In the genomic region with DNA sequence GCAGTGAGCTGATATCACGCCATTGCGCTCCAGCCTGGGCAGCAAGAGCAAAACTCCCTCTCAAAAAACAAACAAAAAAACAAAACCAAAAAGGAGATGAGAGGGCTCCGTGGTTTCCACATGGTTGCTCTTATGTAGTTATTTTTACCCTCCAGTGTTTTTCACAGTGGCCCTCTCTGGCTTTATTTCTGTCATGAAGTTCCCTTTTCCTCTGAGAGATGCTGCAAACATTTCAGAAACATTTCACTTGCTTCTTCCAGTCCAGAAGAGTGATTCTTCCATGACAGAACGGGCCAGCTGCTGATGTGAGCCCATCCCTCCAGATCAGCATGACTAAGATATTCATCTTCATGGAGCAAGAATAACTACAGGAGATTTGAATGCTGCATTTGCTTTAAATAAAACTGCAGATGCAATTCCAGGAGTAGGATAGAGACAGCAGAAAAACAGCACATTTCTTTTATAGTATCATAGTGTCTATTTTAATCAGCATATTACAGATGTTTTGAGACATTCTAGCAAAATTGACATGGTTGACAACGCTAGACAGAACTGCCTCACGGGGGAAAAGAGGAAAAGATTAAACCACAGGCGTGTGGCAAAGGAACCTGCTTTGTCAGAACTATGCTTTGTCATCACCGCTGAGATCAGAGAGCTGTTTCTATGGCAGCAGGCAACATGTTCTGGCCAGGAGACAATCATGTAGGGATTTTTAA, we compare ENCODE assay signal across 9 cellular contexts. TPM values are rescaled to one million over a fixed set of nuclear protein-coding genes. Genes with fewer than 3 reads are reported as not detected.
A peak's percentile ranks its signal among the peaks of the same experiment; 100 is the strongest.
DNase-seq lines count a peak whose midpoint lies in the region; ATAC-seq, FAIRE-seq and TF ChIP-seq lines count a peak whose summit lies in the region.
"Had no signal": no experiment of that assay in that cellular context is flagged by ENCODE, and none has a peak within 500 bp of the region (broad histone marks: within the 10 kb centered on the region; RNA-seq: fewer than 3 reads in every experiment).

No MANE protein-coding gene starts in this region.

- no peaks in the 10 kb centered on the region for H3K9me3 Mint-ChIP-seq in activated CD8-positive, alpha-beta memory T cell treated with anti-CD3 and anti-CD28 coated beads, Interleukin-2, amount 10 ng/mL, durations not matched to agents 7 days and 5 days (ENCODE audit: low read depth)

- peak; percentile 73 for ATAC-seq in activated CD8-positive, alpha-beta memory T cell treated with anti-CD3 and anti-CD28 coated beads, Interleukin-2, amount 10 ng/mL, durations not matched to agents 7 days and 5 days
- ATAC-seq in GM21737 (IDR thresholded peaks at IDR 0.05; ENCODE audit: unreplicated experiment) (peak; percentile 75), foreskin keratinocyte (peak; percentile 95)

- FAIRE-seq in urothelium cell line (lab: Jason Lieb, UNC) = no peak
- FAIRE-seq: G401.6 had no signal

- no peaks in the 10 kb centered on the region for H3K36me3 ChIP-seq in KMS-11 (ENCODE audit: insufficient read depth)

- peak; percentile 43 for DNase-seq in activated CD8-positive, alpha-beta memory T cell treated with anti-CD3 and anti-CD28 coated beads, Interleukin-2, amount 10 ng/mL, durations not matched to agents 7 days and 5 days
- DNase-seq in activated CD8-positive, alpha-beta memory T cell treated with anti-CD3 and anti-CD28 coated beads for 24 hours = no peak
- peak; percentile 69 for DNase-seq in SKM-1 (lab: John Stamatoyannopoulos, UW; ENCODE audit: unreplicated experiment)
- DNase-seq in foreskin keratinocyte = peak; percentile 64 to 84
- peak; percentile 51 for DNase-seq in urothelium cell line (ENCODE audit: low spot score)
- no peak for DNase-seq in NCI-H524 (lab: John Stamatoyannopoulos, UW)

- H3K27ac ChIP-seq in KMS-11 = peak overlapping the region; percentile 93
- no peak overlapping the region for H3K27ac ChIP-seq in foreskin keratinocyte

- H3K27ac Mint-ChIP-seq in activated CD8-positive, alpha-beta memory T cell treated with anti-CD3 and anti-CD28 coated beads, Interleukin-2, amount 10 ng/mL, durations not matched to agents 7 days and 5 days = no peak overlapping the region

- CTCF ChIA-PET in activated CD8-positive, alpha-beta memory T cell treated with anti-CD3 and anti-CD28 coated beads, Interleukin-2, amount 10 ng/mL, durations not matched to agents 7 days and 5 days (lab: Charles Lee) = no interaction called here

- H2AFZ ChIP-seq in KMS-11 (ENCODE audit: low read depth) = peak overlapping the region; percentile 32

- TF ChIP-seq CTCF in KMS-11 (conservative IDR thresholded peaks at IDR 0.05; ENCODE audit: low read depth, low read length) = no peak
- no peak for TF ChIP-seq CTCF in foreskin keratinocyte (conservative IDR thresholded peaks at IDR 0.05)

- no peak overlapping the region for H3K4me3 ChIP-seq in KMS-11 (IDR thresholded peaks at IDR 0.05; ENCODE audit: insufficient read depth, low read depth, low read length)

- peaks cover 10% of the 10 kb centered on the region for H3K4me1 Mint-ChIP-seq in activated CD8-positive, alpha-beta memory T cell treated with anti-CD3 and anti-CD28 coated beads, Interleukin-2, amount 10 ng/mL, durations not matched to agents 7 days and 5 days

- H3K9ac ChIP-seq in KMS-11 = peak overlapping the region; percentile 67

- H3K27me3 ChIP-seq in KMS-11 (ENCODE audit: insufficient read depth, low read depth) = no peaks in the 10 kb centered on the region
- H3K27me3 ChIP-seq in foreskin keratinocyte = no peaks in the 10 kb centered on the region

- H3K27me3 Mint-ChIP-seq in activated CD8-positive, alpha-beta memory T cell treated with anti-CD3 and anti-CD28 coated beads, Interleukin-2, amount 10 ng/mL, durations not matched to agents 7 days and 5 days = peaks cover 53% of the 10 kb centered on the region

- H3K4me1 ChIP-seq in KMS-11 (ENCODE audit: low read depth, poor library complexity, severe bottlenecking) = peaks cover 71% of the 10 kb centered on the region
- peaks cover 6% of the 10 kb centered on the region for H3K4me1 ChIP-seq in foreskin keratinocyte

- H3K79me2 ChIP-seq in KMS-11 (ENCODE audit: insufficient read depth, low read depth) = peaks cover 25% of the 10 kb centered on the region; the same call in 1 of the 2 replicates

- H3K4me3 Mint-ChIP-seq in activated CD8-positive, alpha-beta memory T cell treated with anti-CD3 and anti-CD28 coated beads, Interleukin-2, amount 10 ng/mL, durations not matched to agents 7 days and 5 days = no peak overlapping the region

- no peaks in the 10 kb centered on the region for H3K36me3 Mint-ChIP-seq in activated CD8-positive, alpha-beta memory T cell treated with anti-CD3 and anti-CD28 coated beads, Interleukin-2, amount 10 ng/mL, durations not matched to agents 7 days and 5 days

- H3K4me2 ChIP-seq in KMS-11 = peak overlapping the region; percentile 92

- H4K20me1 ChIP-seq in KMS-11 (ENCODE audit: insufficient read depth) = no peaks in the 10 kb centered on the region

RNA-seq across cellular contexts. Expression of a gene that starts 40.3 kb away (rescaled TPM):
- total RNA-seq in activated CD8-positive, alpha-beta memory T cell treated with anti-CD3 and anti-CD28 coated beads, Interleukin-2, amount 10 ng/mL, durations not matched to agents 7 days and 5 days = under 1 TPM in 1 of 2 experiments, not detected in 1; 0.35 TPM
- total RNA-seq in foreskin keratinocyte = 8.4 and 20.0 TPM in 2 replicates
- 3.3 and 8.4 TPM in 2 replicates for polyA plus RNA-seq in foreskin keratinocyte

Comparison
In these comparisons a context has a peak if more than half of its experiments do, and no peak if none do; other contexts are left out.
1. DNase-seq: peak in activated CD8-positive, alpha-beta memory T cell treated with anti-CD3 and anti-CD28 coated beads, Interleukin-2, amount 10 ng/mL, durations not matched to agents 7 days and 5 days (single experiment), SKM-1 (single experiment), foreskin keratinocyte (2 of 2) and urothelium cell line (single experiment); none in activated CD8-positive, alpha-beta memory T cell treated with anti-CD3 and anti-CD28 coated beads for 24 hours (single experiment) and NCI-H524 (0 of 2).
2. Peak in every context shown above with its lines, with median percentiles within 50 percentile points of each other: ATAC-seq.